8 cellular contexts compared by ENCODE assay signal in genomic region chr1:145979746-145980435, GRCh38. TPM values are rescaled to one million over a fixed set of nuclear protein-coding genes. Genes with fewer than 3 reads are reported as not detected.
DNase-seq lines count a peak whose midpoint lies in the region; ATAC-seq and TF ChIP-seq lines count a peak whose summit lies in the region.

No MANE protein-coding gene starts in this region.

- peaks cover 66% of the 10 kb centered on the region for H3F3A ChIP-seq in MM.1S (ENCODE audit: insufficient read depth, low read length)

- H3K9me3 ChIP-seq in MM.1S (replicated peaks; ENCODE audit: insufficient read depth, low read length) (no peaks in the 10 kb centered on the region), colonic mucosa (no peaks in the 10 kb centered on the region), osteoblast (ENCODE audit: low read depth, low read length) (no peaks in the 10 kb centered on the region)

- H4K20me1 ChIP-seq in MM.1S (ENCODE audit: insufficient read depth, low read length) (no peaks in the 10 kb centered on the region), osteoblast (ENCODE audit: insufficient read depth, low read length) (no peaks in the 10 kb centered on the region)

- no peaks in the 10 kb centered on the region for H3K27me3 Mint-ChIP-seq in activated T-cell treated with anti-CD3 and anti-CD28 coated beads, Interleukin-2, amount 50 U/mL, for 4 hours (ENCODE audit: low read depth)

- peak overlapping the region; percentile 95 for H3K27ac ChIP-seq in MM.1S (ENCODE audit: low read length)
- H3K27ac ChIP-seq in colonic mucosa = peak overlapping the region; percentile 99
- H3K27ac ChIP-seq in osteoblast (ENCODE audit: low read depth, low read length) = peak overlapping the region; percentile 95

- peak overlapping the region; percentile 43 for H3K4me3 ChIP-seq in MM.1S (ENCODE audit: low read length)
- H3K4me3 ChIP-seq in colonic mucosa = no peak overlapping the region
- H3K4me3 ChIP-seq in osteoblast (ENCODE audit: insufficient read depth, low read length) = peak overlapping the region; percentile 37

- H3K36me3 ChIP-seq in MM.1S (replicated peaks; ENCODE audit: insufficient read depth, low read length) (no peaks in the 10 kb centered on the region), colonic mucosa (no peaks in the 10 kb centered on the region), osteoblast (ENCODE audit: insufficient read depth, low read length) (no peaks in the 10 kb centered on the region)

- H3K9ac ChIP-seq in MM.1S (ENCODE audit: low read length) (peak overlapping the region; percentile 77), colonic mucosa (ENCODE audit: low read depth in 2 of 2, low read length in 2 of 2) (peak overlapping the region in 1 of 2 donors; percentile 76)

- H3K79me2 ChIP-seq in MM.1S (ENCODE audit: low read length) (0 out of 2 replicates have a peak, but pooled peaks cover 7% of the 10 kb centered on the region), osteoblast (ENCODE audit: insufficient read depth, low read length) (peaks cover 5% of the 10 kb centered on the region)

- H3K4me2 ChIP-seq in MM.1S (ENCODE audit: low read depth, low read length) (peak overlapping the region; percentile 90), osteoblast (ENCODE audit: insufficient read depth, low read length) (peak overlapping the region; percentile 79)

- no peaks in the 10 kb centered on the region for H3K27me3 ChIP-seq in MM.1S (replicated peaks; ENCODE audit: insufficient read depth, low read length)
- H3K27me3 ChIP-seq in colonic mucosa = no peaks in the 10 kb centered on the region
- no peaks in the 10 kb centered on the region for H3K27me3 ChIP-seq in osteoblast (ENCODE audit: insufficient read depth, low read length)

- H3K4me3 Mint-ChIP-seq in activated T-cell treated with anti-CD3 and anti-CD28 coated beads, Interleukin-2, amount 50 U/mL, for 4 hours = no peak overlapping the region

- peaks cover 8% of the 10 kb centered on the region for H3K4me1 Mint-ChIP-seq in activated T-cell treated with anti-CD3 and anti-CD28 coated beads, Interleukin-2, amount 50 U/mL, for 4 hours (ENCODE audit: low read depth)

- intact Hi-C loops in colonic mucosa (cut with DNase I) = no loop called here

- no peaks in the 10 kb centered on the region for H3K9me3 Mint-ChIP-seq in activated T-cell treated with anti-CD3 and anti-CD28 coated beads, Interleukin-2, amount 50 U/mL, for 4 hours

- H3K36me3 Mint-ChIP-seq in activated T-cell treated with anti-CD3 and anti-CD28 coated beads, Interleukin-2, amount 50 U/mL, for 4 hours (ENCODE audit: insufficient read depth) = no peaks in the 10 kb centered on the region

- H2AFZ ChIP-seq in MM.1S (ENCODE audit: low read length) (no peak overlapping the region), osteoblast (ENCODE audit: low read length) (peak overlapping the region; percentile 37)

- H3K4me1 ChIP-seq in MM.1S (ENCODE audit: low read length) = peaks cover 71% of the 10 kb centered on the region
- peaks cover 33% of the 10 kb centered on the region for H3K4me1 ChIP-seq in colonic mucosa
- H3K4me1 ChIP-seq in osteoblast (ENCODE audit: insufficient read depth, low read length) = peaks cover 35% of the 10 kb centered on the region

- DNase-seq in activated T-cell treated with anti-CD3 and anti-CD28 coated beads, Interleukin-2, amount 50 U/mL, for 4 hours = no peak
- DNase-seq in activated T-cell treated with anti-CD3 and anti-CD28 coated beads, Interleukin-2, amount 50 U/mL, for 1 hour = no peak
- DNase-seq in MM.1S (peak; percentile 91), colonic mucosa (no peak), osteoblast (ENCODE audit: insufficient read length, low spot score, missing footprints) (no peak), GDM1 (lab: John Stamatoyannopoulos, UW) (no peak)
- no peak for DNase-seq in activated CD4-positive, CD25-positive, alpha-beta regulatory T cell treated with anti-CD3 and anti-CD28 coated beads, Interleukin-2, amount 50 U/mL, for 72 hours

- TF ChIP-seq CTCF in MM.1S (IDR thresholded peaks at IDR 0.05; ENCODE audit: low read length) (no peak), colonic mucosa (IDR thresholded peaks at IDR 0.05) (no peak), osteoblast (IDR thresholded peaks at IDR 0.05; ENCODE audit: extremely low read depth, low read depth, low read length) (no peak)

- ATAC-seq in activated T-cell treated with anti-CD3 and anti-CD28 coated beads, Interleukin-2, amount 50 U/mL, for 4 hours = peak; percentile 1 to 10
- ATAC-seq in GM18858 (IDR thresholded peaks at IDR 0.05; ENCODE audit: unreplicated experiment) = no peak

- H3K9me2 ChIP-seq in MM.1S (replicated peaks; ENCODE audit: insufficient read depth, low read length) = no peaks in the 10 kb centered on the region

RNA-seq across cellular contexts. Expression of gene POLR3GL, which starts 15.4 kb away (rescaled TPM):
- 10 to 100 TPM; 11.7 to 14.5 (median 13.9) TPM for total RNA-seq in activated T-cell treated with anti-CD3 and anti-CD28 coated beads, Interleukin-2, amount 50 U/mL, for 4 hours
- total RNA-seq in colonic mucosa (10 to 100 TPM; 12.6 to 16.1 TPM), osteoblast (9.4 and 13.3 TPM in 2 replicates)

RNA-seq across cellular contexts. Expression of gene ANKRD34A, which starts 15.5 kb away (rescaled TPM):
- total RNA-seq in activated T-cell treated with anti-CD3 and anti-CD28 coated beads, Interleukin-2, amount 50 U/mL, for 4 hours = 1 to 10 TPM; 6.2 to 8.7 (median 7.6) TPM
- total RNA-seq in colonic mucosa = under 1 TPM; 0.21 to 0.44 TPM
- total RNA-seq in osteoblast = 0.59 and 1.1 TPM in 2 replicates

RNA-seq across cellular contexts. Expression of gene TXNIP, which starts 16.5 kb away (rescaled TPM):
- 10 to 100 TPM; 68.9 to 91.0 (median 83.7) TPM for total RNA-seq in activated T-cell treated with anti-CD3 and anti-CD28 coated beads, Interleukin-2, amount 50 U/mL, for 4 hours
- total RNA-seq in colonic mucosa = 100 to 1,000 TPM; 302 to 496 TPM
- total RNA-seq in osteoblast = 400 and 529 TPM in 2 replicates

RNA-seq across cellular contexts. Expression of gene LIX1L, which starts 22.1 kb away (rescaled TPM):
- total RNA-seq in activated T-cell treated with anti-CD3 and anti-CD28 coated beads, Interleukin-2, amount 50 U/mL, for 4 hours = 10 to 100 TPM; 40.7 to 43.3 (median 41.9) TPM
- total RNA-seq in colonic mucosa (1 to 10 TPM; 4.7 to 8.6 TPM), osteoblast (33.3 and 33.7 TPM in 2 replicates)

RNA-seq across cellular contexts. Expression of gene HJV, which starts 41.6 kb away (rescaled TPM):
- total RNA-seq in activated T-cell treated with anti-CD3 and anti-CD28 coated beads, Interleukin-2, amount 50 U/mL, for 4 hours = not detected
- total RNA-seq in colonic mucosa = not detected
- total RNA-seq in osteoblast = not detected in 2 replicates
